ENCODE assay signal across 11 cellular contexts in genomic region chr12:28424965-28425364, GRCh38.
DNase-seq lines count a peak whose midpoint lies in the region; ATAC-seq and TF ChIP-seq lines count a peak whose summit lies in the region.
"Had no signal": no experiment of that assay in that cellular context is flagged by ENCODE, and none has a peak within 500 bp of the region (broad histone marks: within the 10 kb centered on the region; RNA-seq: fewer than 3 reads in every experiment).

No MANE protein-coding gene starts in this region.

- H3K27me3 ChIP-seq in left ventricle myocardium inferior (ENCODE audit: low read depth): no peaks in the 10 kb centered on the region
- H3K27me3 ChIP-seq: upper lobe of left lung had no signal

- DNase-seq in astrocyte of the cerebellum (ENCODE audit: low read depth): peak; percentile 87
- DNase-seq in left ventricle myocardium inferior: peak; percentile 23
- peak; percentile 89 for DNase-seq in pulmonary artery endothelial cell (ENCODE audit: low read depth, low spot score)
- no peak for DNase-seq in NCI-H1105 (lab: John Stamatoyannopoulos, UW)
- no peak for DNase-seq in NCI-H128 (lab: John Stamatoyannopoulos, UW; ENCODE audit: unreplicated experiment)
- DNase-seq in NCI-H2196 treated with DMSO at 0.1 percent for 48 hours (lab: John Stamatoyannopoulos, UW; ENCODE audit: unreplicated experiment): no peak
- DNase-seq: activated naive CD8-positive, alpha-beta T cell treated with anti-CD3 and anti-CD28 coated beads, Interleukin-2, amount 50 U/mL, for 24 hours; posterior cingulate gyrus had no signal

- H3K36me3 ChIP-seq in left ventricle myocardium inferior: no peaks in the 10 kb centered on the region
- H3K36me3 ChIP-seq: upper lobe of left lung had no signal

- TF ChIP-seq CTCF in astrocyte of the cerebellum (IDR thresholded peaks at IDR 0.05; ENCODE audit: low read depth, low read length, missing control alignments) (no peak), left ventricle myocardium inferior (IDR thresholded peaks at IDR 0.05; ENCODE audit: borderline replicate concordance) (no peak)

- peaks cover 14% of the 10 kb centered on the region for H3K4me1 ChIP-seq in left ventricle myocardium inferior
- H3K4me1 ChIP-seq: upper lobe of left lung had no signal

- no peaks in the 10 kb centered on the region for H3K9me3 ChIP-seq in left ventricle myocardium inferior (replicated peaks)
- H3K9me3 ChIP-seq: upper lobe of left lung had no signal

- H3K27ac ChIP-seq in left ventricle myocardium inferior (replicated peaks): peak overlapping the region; percentile 48
- H3K27ac ChIP-seq: upper lobe of left lung had no signal

- in situ Hi-C loops in astrocyte of the cerebellum (cut with HindIII; ENCODE audit: low sequenced_read_pairs): no loop called here

- H3K4me3 ChIP-seq in astrocyte of the cerebellum (ENCODE audit: low read depth, low read length): no peak overlapping the region
- no peak overlapping the region for H3K4me3 ChIP-seq in left ventricle myocardium inferior
- H3K4me3 ChIP-seq: upper lobe of left lung had no signal

- ATAC-seq in GM19395 (IDR thresholded peaks at IDR 0.05; ENCODE audit: unreplicated experiment) (peak; percentile 26), HG02763 (IDR thresholded peaks at IDR 0.05; ENCODE audit: unreplicated experiment) (no peak)
- ATAC-seq: activated naive CD8-positive, alpha-beta T cell treated with anti-CD3 and anti-CD28 coated beads, Interleukin-2, amount 50 U/mL, for 24 hours had no signal

- intact Hi-C loops in left ventricle myocardium inferior (cut with micrococcal nuclease): no loop called here

Comparison
In these comparisons a context has a peak if more than half of its experiments do, and no peak if none do; other contexts are left out.
1. DNase-seq: peak in astrocyte of the cerebellum (single experiment), left ventricle myocardium inferior (single experiment) and pulmonary artery endothelial cell (single experiment); none in NCI-H1105 (single experiment), NCI-H128 (single experiment) and NCI-H2196 treated with DMSO at 0.1 percent for 48 hours (single experiment).